ENCODE assay signal across 12 cellular contexts in genomic region chr1:183891158-183891557, GRCh38.
DNase-seq lines count a peak whose midpoint lies in the region; ATAC-seq lines count a peak whose summit lies in the region.
"Had no signal": no experiment of that assay in that cellular context is flagged by ENCODE, and none has a peak within 500 bp of the region (broad histone marks: within the 10 kb centered on the region; RNA-seq: fewer than 3 reads in every experiment).

No MANE protein-coding gene starts in this region.

- H3K36me3 Mint-ChIP-seq in dendritic cell treated with granulocyte-macrophage colony-stimulating factor and Interleukin-4, amounts not matched to agents 40 ng/mL and 50 ng/mL, for 4 days (ENCODE audit: low read depth) = peaks cover 100% of the 10 kb centered on the region
- H3K36me3 Mint-ChIP-seq in natural killer cell treated with Interleukin-12 subunit alpha and Interleukin-12 subunit beta and Interleukin-15 and Interleukin-18, amount 100 ng/mL, for 72 hours = peaks cover 7% of the 10 kb centered on the region

- H3K27me3 Mint-ChIP-seq in dendritic cell treated with granulocyte-macrophage colony-stimulating factor and Interleukin-4, amounts not matched to agents 40 ng/mL and 50 ng/mL, for 4 days = no peaks in the 10 kb centered on the region
- peaks cover 0 to 5% of the 10 kb centered on the region in 2 donors for H3K27me3 Mint-ChIP-seq in natural killer cell treated with Interleukin-12 subunit alpha and Interleukin-12 subunit beta and Interleukin-15 and Interleukin-18, amount 100 ng/mL, for 72 hours
- H3K27me3 Mint-ChIP-seq: progenitor cell of endocrine pancreas had no signal

- H3K27ac Mint-ChIP-seq in dendritic cell treated with granulocyte-macrophage colony-stimulating factor and Interleukin-4, amounts not matched to agents 40 ng/mL and 50 ng/mL, for 4 days = peak overlapping the region; percentile 81
- H3K27ac Mint-ChIP-seq in natural killer cell treated with Interleukin-12 subunit alpha and Interleukin-12 subunit beta and Interleukin-15 and Interleukin-18, amount 100 ng/mL, for 72 hours = no peak overlapping the region
- H3K27ac Mint-ChIP-seq: progenitor cell of endocrine pancreas had no signal

- ATAC-seq in GM18861 (IDR thresholded peaks at IDR 0.05; ENCODE audit: unreplicated experiment) = peak; percentile 78
- ATAC-seq in GM21528 (IDR thresholded peaks at IDR 0.05; ENCODE audit: low FRiP score, unreplicated experiment) = peak; percentile 84
- peak; percentile 78 for ATAC-seq in HG03095 (IDR thresholded peaks at IDR 0.05; ENCODE audit: unreplicated experiment)
- no peak for ATAC-seq in natural killer cell treated with Interleukin-12 subunit alpha and Interleukin-12 subunit beta and Interleukin-15 and Interleukin-18, amount 100 ng/mL, for 72 hours

- H3K9me3 Mint-ChIP-seq in dendritic cell treated with granulocyte-macrophage colony-stimulating factor and Interleukin-4, amounts not matched to agents 40 ng/mL and 50 ng/mL, for 4 days = no peaks in the 10 kb centered on the region
- no peaks in the 10 kb centered on the region for H3K9me3 Mint-ChIP-seq in natural killer cell treated with Interleukin-12 subunit alpha and Interleukin-12 subunit beta and Interleukin-15 and Interleukin-18, amount 100 ng/mL, for 72 hours

- intact Hi-C loops in dendritic cell treated with granulocyte-macrophage colony-stimulating factor and Interleukin-4, amounts not matched to agents 40 ng/mL and 50 ng/mL, for 4 days (cut with micrococcal nuclease) = no loop called here

- H3K4me1 Mint-ChIP-seq in dendritic cell treated with granulocyte-macrophage colony-stimulating factor and Interleukin-4, amounts not matched to agents 40 ng/mL and 50 ng/mL, for 4 days (ENCODE audit: low read depth) = peaks cover 87% of the 10 kb centered on the region
- H3K4me1 Mint-ChIP-seq in natural killer cell treated with Interleukin-12 subunit alpha and Interleukin-12 subunit beta and Interleukin-15 and Interleukin-18, amount 100 ng/mL, for 72 hours (ENCODE audit: low read depth in 2 of 2) = peaks cover 23 to 38% of the 10 kb centered on the region in 2 donors

- DNase-seq in stimulated activated CD4-positive, alpha-beta T cell treated with anti-CD3 and anti-CD28 coated beads, Interleukin-1b, Interleukin-23, amount 100 ng/mL, for 48 hours = no peak
- no peak for DNase-seq in NK-92 (lab: John Stamatoyannopoulos, UW; ENCODE audit: unreplicated experiment)
- no peak for DNase-seq in activated CD4-positive, alpha-beta T cell treated with anti-CD3 and anti-CD28 coated beads, Interleukin-2, amount 50 U/mL, for 48 hours
- no peak for DNase-seq in natural killer cell treated with Interleukin-12 subunit alpha and Interleukin-12 subunit beta and Interleukin-15 and Interleukin-18, amount 100 ng/mL, for 72 hours (ENCODE audit: low spot score)
- DNase-seq: activated naive CD4-positive, alpha-beta T cell treated with anti-CD3 and anti-CD28 coated beads, Interleukin-2, amount 50 U/mL, for 16 hours; central memory CD4-positive, alpha-beta T cell; mesendoderm had no signal

- H3K4me3 Mint-ChIP-seq in dendritic cell treated with granulocyte-macrophage colony-stimulating factor and Interleukin-4, amounts not matched to agents 40 ng/mL and 50 ng/mL, for 4 days = no peak overlapping the region
- no peak overlapping the region for H3K4me3 Mint-ChIP-seq in natural killer cell treated with Interleukin-12 subunit alpha and Interleukin-12 subunit beta and Interleukin-15 and Interleukin-18, amount 100 ng/mL, for 72 hours

Comparison
In these comparisons a context has a peak if more than half of its experiments do, and no peak if none do; other contexts are left out.
1. ATAC-seq: peak in GM18861 (single experiment), GM21528 (single experiment) and HG03095 (single experiment); none in natural killer cell treated with Interleukin-12 subunit alpha and Interleukin-12 subunit beta and Interleukin-15 and Interleukin-18, amount 100 ng/mL, for 72 hours (0 of 2).